9 cellular contexts compared by ENCODE assay signal in genomic region chr5:38556115-38556598, GRCh38. TPM values are rescaled to one million over a fixed set of nuclear protein-coding genes. Genes with fewer than 3 reads are reported as not detected.
DNase-seq lines count a peak whose midpoint lies in the region; ATAC-seq, FAIRE-seq and TF ChIP-seq lines count a peak whose summit lies in the region.
"Had no signal": no experiment of that assay in that cellular context is flagged by ENCODE, and none has a peak within 500 bp of the region (broad histone marks: within the 10 kb centered on the region; RNA-seq: fewer than 3 reads in every experiment).

No MANE protein-coding gene starts in this region.

- peaks cover 7 to 15% of the 10 kb centered on the region in 2 donors for H3K4me1 ChIP-seq in adrenal gland (replicated peaks in 1 of 2)
- H3K4me1 ChIP-seq in keratinocyte (ENCODE audit: control insufficient read depth, extremely low read depth, insufficient read depth, low read length): peaks cover 7% of the 10 kb centered on the region

- no peak for TF ChIP-seq CTCF in GM06990 (IDR thresholded peaks at IDR 0.05; ENCODE audit: insufficient read depth, low read length, poor library complexity, severe bottlenecking)
- TF ChIP-seq CTCF in adrenal gland (IDR thresholded peaks at IDR 0.05): no peak
- no peak for TF ChIP-seq CTCF in keratinocyte (optimal IDR thresholded peaks at IDR 0.05 in 1 of 3, IDR thresholded peaks at IDR 0.05 in 1 of 3, conservative IDR thresholded peaks at IDR 0.05 in 1 of 3; ENCODE audit: extremely low read depth in 1 of 3, insufficient read depth in 2 of 3, low read length in 3 of 3)

- H3K27me3 ChIP-seq in GM06990 (replicated peaks; ENCODE audit: control insufficient read depth, insufficient read depth, low read length) (no peaks in the 10 kb centered on the region; the same call in none of the 2 replicates), adrenal gland (no peaks in the 10 kb centered on the region), keratinocyte (ENCODE audit: control insufficient read depth, extremely low read depth, insufficient read depth, low read length) (peaks cover 9% of the 10 kb centered on the region)

- H3K9me3 ChIP-seq in adrenal gland (replicated peaks in 1 of 3): no peaks in the 10 kb centered on the region
- no peaks in the 10 kb centered on the region for H3K9me3 ChIP-seq in keratinocyte (ENCODE audit: control insufficient read depth, low read depth, low read length)

- H3K27ac ChIP-seq in adrenal gland (peak overlapping the region in 4 of 5 donors; percentile 73 to 98 (median 86)), keratinocyte (ENCODE audit: control insufficient read depth, insufficient read depth, low read length) (no peak overlapping the region), substantia nigra (ENCODE audit: low read depth, low read length, poor library complexity, severe bottlenecking) (peak overlapping the region; percentile 69)
- H3K27ac ChIP-seq: HL-60 had no signal

- H3K36me3 ChIP-seq in GM06990 (ENCODE audit: control insufficient read depth, insufficient read depth, low read length) (no peaks in the 10 kb centered on the region), adrenal gland (replicated peaks in 1 of 2) (no peaks in the 10 kb centered on the region), keratinocyte (ENCODE audit: control insufficient read depth in 2 of 2, extremely low read depth in 1 of 2, insufficient read depth in 2 of 2, low read length in 2 of 2) (no peaks in the 10 kb centered on the region)

- H3K4me2 ChIP-seq in keratinocyte (ENCODE audit: control insufficient read depth, extremely low read depth, insufficient read depth, low read depth, low read length): peak overlapping the region; percentile 85

- no peak for FAIRE-seq in keratinocyte (lab: Jason Lieb, UNC)
- no peak for FAIRE-seq in RCC 7860 (lab: Jason Lieb, UNC)

- 0 to 2% (median 1%) methylated on average over 1 to 66 of the region's 67 CpGs for WGBS in adrenal gland, 4 donors

- H3K9me1 ChIP-seq in keratinocyte (ENCODE audit: control insufficient read depth, extremely low read depth, insufficient read depth, low read length): no peaks in the 10 kb centered on the region

- H4K20me1 ChIP-seq in keratinocyte (ENCODE audit: control insufficient read depth, extremely low read depth, insufficient read depth, low read length): no peaks in the 10 kb centered on the region

- H2AFZ ChIP-seq in keratinocyte (ENCODE audit: control insufficient read depth, low read length): peak overlapping the region; percentile 16

- intact Hi-C loops in adrenal gland (cut with DNase I): loop anchor here (5.0 to 10.0 kb wide), 2 partner anchors 114 to 249 kb away; no protein-coding TSS in a partner anchor

- dilution Hi-C loops in keratinocyte (cut with MboI; ENCODE audit: extremely low pct_ligation_motif_present, low sequenced_read_pairs): no loop called here

- peak; percentile 4 for DNase-seq in GM06990 (ENCODE audit: extremely low read depth, insufficient read length)
- DNase-seq in adrenal gland: peak in 4 of 7 donors; percentile 8 to 38 (median 24)
- DNase-seq in keratinocyte (ENCODE audit: low read depth, low spot score): no peak
- DNase-seq in substantia nigra (lab: John Stamatoyannopoulos, UW): peak in 5 of 49 donors; percentile 12 to 68 (median 56)
- no peak for DNase-seq in effector CD8-positive, alpha-beta T cell (lab: John Stamatoyannopoulos, UW)
- no peak for DNase-seq in RCC 7860 (ENCODE audit: low spot score)
- no peak for DNase-seq in OCI-M1 (lab: John Stamatoyannopoulos, UW)

- H3K9ac ChIP-seq in keratinocyte (ENCODE audit: control insufficient read depth, extremely low read depth, insufficient read depth, low read length): peak overlapping the region; percentile 28

- no peaks in the 10 kb centered on the region for H3K79me2 ChIP-seq in keratinocyte (ENCODE audit: control insufficient read depth, insufficient read depth, low read length)

- ATAC-seq in HG03342 (IDR thresholded peaks at IDR 0.05; ENCODE audit: unreplicated experiment): peak; percentile 62

- TF ChIP-seq POLR2A in adrenal gland (IDR thresholded peaks at IDR 0.05): peak; percentile 55 to 78

- no peak overlapping the region; the same call in 1 of the 2 replicates for H3K4me3 ChIP-seq in GM06990 (replicated peaks; ENCODE audit: low read depth, low read length)
- peak overlapping the region in 3 of 4 donors; percentile 62 to 97 (median 81) for H3K4me3 ChIP-seq in adrenal gland
- H3K4me3 ChIP-seq in keratinocyte (ENCODE audit: control insufficient read depth in 2 of 3, extremely low read depth in 1 of 3, insufficient read depth in 2 of 3, low read depth in 1 of 3, low read length in 3 of 3): peak overlapping the region; percentile 57 to 68 (median 63)

RNA-seq across cellular contexts. Expression of gene LIFR, which starts 0.3 kb away (rescaled TPM):
- 100 to 1,000 TPM in 3 of 8 donors, 10 to 100 TPM in 5; 43.2 to 118 (median 68.0) TPM for total RNA-seq in adrenal gland
- polyA plus RNA-seq in adrenal gland (10 to 100 TPM in 2 of 3 donors, 1 to 10 TPM in 1; 9.2 to 18.3 (median 10.2) TPM), keratinocyte (1.00 to 1.1 TPM (median 1.0 TPM) in 3 replicates)
- polyA plus RNA-seq in keratinocyte (2011; ENCODE audit: low read depth): 0.24 TPM
- polyA plus RNA-seq in keratinocyte (2011; cell fraction: cytosol; rRNA removed): 0.40 and 0.90 TPM in 2 replicates
- polyA plus RNA-seq in keratinocyte (2011; cell fraction: nucleus; rRNA removed): 2.1 and 2.4 TPM in 2 replicates
- polyA plus RNA-seq in keratinocyte (2012; ENCODE audit: low replicate concordance): 0.48 and 1.1 TPM in 2 replicates
- polyA minus RNA-seq in keratinocyte: 1.1 to 4.3 TPM (median 3.8 TPM) in 3 replicates
- polyA minus RNA-seq in keratinocyte (2011; cell fraction: cytosol; rRNA and poly(A)+ RNA removed): 1.9 TPM
- polyA minus RNA-seq in keratinocyte (2011; cell fraction: nucleus; rRNA and poly(A)+ RNA removed): 5.4 and 10.6 TPM in 2 replicates

Comparison
In these comparisons a context has a peak if more than half of its experiments do, and no peak if none do; other contexts are left out.
1. DNase-seq: peak in GM06990 (single experiment) and adrenal gland (4 of 7); none in keratinocyte (single experiment), effector CD8-positive, alpha-beta T cell (single experiment), RCC 7860 (single experiment) and OCI-M1 (single experiment).